ENCODE assay signal across 17 cellular contexts in the genomic region with DNA sequence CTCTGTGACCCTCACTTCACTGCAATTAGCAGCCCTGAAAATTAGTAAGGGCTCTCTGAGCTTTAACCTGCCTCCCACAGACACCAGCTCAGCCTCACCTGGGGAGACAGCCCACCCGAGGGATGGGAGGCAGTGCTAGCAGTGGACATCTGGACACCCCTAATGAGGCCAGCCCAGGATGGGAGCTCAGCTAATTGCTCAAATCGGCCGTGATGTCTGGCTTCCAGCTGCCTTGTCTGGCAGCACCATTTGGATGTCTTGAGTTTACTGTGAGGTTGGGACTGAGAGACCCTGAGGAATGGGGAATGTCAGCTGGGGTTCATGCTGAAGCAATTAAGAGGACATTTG.
"Had no signal": no experiment of that assay in that cellular context is flagged by ENCODE, and none has a peak within 500 bp of the region (broad histone marks: within the 10 kb centered on the region; RNA-seq: fewer than 3 reads in every experiment).

No MANE protein-coding gene starts in this region.

- ATAC-seq: left lobe of liver; natural killer cell treated with Interleukin-12 subunit alpha and Interleukin-12 subunit beta and Interleukin-15 and Interleukin-18, amount 100 ng/mL, for 72 hours; sciatic nerve; upper lobe of right lung had no signal

- H2AFZ ChIP-seq: hepatocyte had no signal

- H3K9me3 ChIP-seq: ascending aorta, psoas muscle, stomach, testis, upper lobe of right lung had no signal

- H3K4me1 ChIP-seq: upper lobe of right lung had no signal

- H3K27me3 ChIP-seq: ascending aorta, hepatocyte, stomach, testis, upper lobe of right lung had no signal

- DNase-seq: activated CD4-positive, alpha-beta memory T cell treated with anti-CD3 and anti-CD28 coated beads, Interleukin-2, amount 10 ng/mL, durations not matched to agents 7 days and 5 days; activated CD4-positive, alpha-beta T cell treated with anti-CD3 and anti-CD28 coated beads for 4 hours; activated naive CD4-positive, alpha-beta T cell treated with anti-CD3 and anti-CD28 coated beads, Interleukin-2, amount 10 ng/mL, durations not matched to agents 7 days and 5 days; activated T-cell treated with anti-CD3 and anti-CD28 coated beads, Interleukin-2, amount 50 U/mL, for 24 hours; erythroblast; psoas muscle; stimulated activated CD4-positive, alpha-beta T cell treated with anti-CD3 and anti-CD28 coated beads, Interleukin-12 subunit alpha, Interleukin-12 subunit beta, amount 100 ng/mL, for 4 hours; stimulated activated CD4-positive, alpha-beta T cell treated with anti-CD3 and anti-CD28 coated beads, Interleukin-2, amount 100 ng/mL, for 24 hours; stomach; upper lobe of right lung had no signal

- H3K4me3 ChIP-seq: ascending aorta, hepatocyte, psoas muscle, stomach, testis, upper lobe of right lung had no signal

- H3K4me2 ChIP-seq: hepatocyte had no signal

- H3K79me2 ChIP-seq: hepatocyte had no signal

- H3K36me3 ChIP-seq: ascending aorta, stomach, upper lobe of right lung had no signal

- H3K27ac ChIP-seq: hepatocyte, psoas muscle, stomach, upper lobe of right lung, VCaP had no signal
